ENCODE assay signal across 20 cellular contexts in the genomic region with DNA sequence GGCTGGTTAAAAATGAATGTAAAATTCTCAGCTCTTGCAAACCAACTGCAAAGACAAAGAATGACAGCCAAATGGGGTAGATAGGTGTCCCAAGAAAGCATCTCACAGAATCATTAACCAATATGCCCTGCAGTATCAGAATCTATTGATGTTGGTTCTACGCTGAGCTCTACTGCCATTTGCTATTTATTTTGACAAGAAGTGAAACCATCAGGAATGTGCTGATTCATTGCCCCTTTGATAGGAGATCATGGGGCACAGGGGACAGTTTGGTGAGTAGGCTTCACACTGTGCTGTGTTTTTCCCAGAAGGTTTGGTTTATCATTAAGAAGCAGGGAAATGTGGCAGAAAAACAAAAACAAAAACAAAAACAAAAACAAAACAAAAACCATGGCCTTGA. TPM values are rescaled to one million over a fixed set of nuclear protein-coding genes. Genes with fewer than 3 reads are reported as not detected.
"Had no signal": no experiment of that assay in that cellular context is flagged by ENCODE, and none has a peak within 500 bp of the region (broad histone marks: within the 10 kb centered on the region; RNA-seq: fewer than 3 reads in every experiment).

No MANE protein-coding gene starts in this region.

- FAIRE-seq: TTC549 had no signal

- H3K27me3 ChIP-seq: colonic mucosa, esophagus muscularis mucosa, suprapubic skin had no signal

- H3K4me3 ChIP-seq: colonic mucosa, esophagus muscularis mucosa, suprapubic skin had no signal

- DNase-seq: activated B cell treated with CpG ODN at 0.5 μM for 24 hours; activated CD4-positive, alpha-beta T cell treated with anti-CD3 and anti-CD28 coated beads for 48 hours; activated CD8-positive, alpha-beta memory T cell treated with anti-CD3 and anti-CD28 coated beads, Interleukin-2, amount 50 U/mL, for 48 hours; activated CD8-positive, alpha-beta T cell treated with anti-CD3 and anti-CD28 coated beads, Interleukin-2, amount 10 ng/mL, durations not matched to agents 7 days and 5 days; activated gamma-delta T cell; activated T-cell treated with anti-CD3 and anti-CD28 coated beads, Interleukin-2, amount 50 U/mL, for 72 hours; amniotic stem cell; central memory CD4-positive, alpha-beta T cell; colonic mucosa; T-helper 17 cell; trophoblast cell had no signal

- ATAC-seq: activated CD8-positive, alpha-beta T cell treated with anti-CD3 and anti-CD28 coated beads, Interleukin-2, amount 10 ng/mL, durations not matched to agents 7 days and 5 days; activated T-cell treated with anti-CD3 and anti-CD28 coated beads, Interleukin-2, amount 50 U/mL, for 72 hours; sciatic nerve; T-helper 17 cell had no signal

- H3K27ac ChIP-seq: colonic mucosa, esophagus muscularis mucosa, suprapubic skin had no signal

- H3K36me3 ChIP-seq: colonic mucosa, esophagus muscularis mucosa, suprapubic skin had no signal

- H3K9me3 ChIP-seq: colonic mucosa, esophagus muscularis mucosa, suprapubic skin had no signal

- H3K4me1 ChIP-seq: colonic mucosa, esophagus muscularis mucosa, suprapubic skin had no signal

RNA-seq across cellular contexts. Expression of a gene that starts 19.4 kb away (rescaled TPM):
- total RNA-seq: activated B cell treated with CpG ODN at 0.5 μM for 24 hours; activated CD8-positive, alpha-beta T cell treated with anti-CD3 and anti-CD28 coated beads, Interleukin-2, amount 10 ng/mL, durations not matched to agents 7 days and 5 days; activated T-cell treated with anti-CD3 and anti-CD28 coated beads, Interleukin-2, amount 50 U/mL, for 72 hours; colonic mucosa; esophagus muscularis mucosa; lower leg skin; mesenteric fat pad; osteoblast; pulmonary artery endothelial cell; suprapubic skin; T-helper 17 cell had no signal
- polyA plus RNA-seq: neural cell had no signal
